Comparison of ENCODE assay signal across 9 cellular contexts in genomic region chr1:87044840-87045239, GRCh38.
DNase-seq lines count a peak whose midpoint lies in the region; ATAC-seq lines count a peak whose summit lies in the region.
"Had no signal": no experiment of that assay in that cellular context is flagged by ENCODE, and none has a peak within 500 bp of the region (broad histone marks: within the 10 kb centered on the region; RNA-seq: fewer than 3 reads in every experiment).

No MANE protein-coding gene starts in this region.

- H3K4me3 Mint-ChIP-seq in T-helper 17 cell: no peak overlapping the region

- H3K27me3 Mint-ChIP-seq in T-helper 17 cell: no peaks in the 10 kb centered on the region

- peak; percentile 69 for ATAC-seq in HG02798 (IDR thresholded peaks at IDR 0.05; ENCODE audit: poor library complexity, unreplicated experiment)
- ATAC-seq in T-helper 17 cell: peak; percentile 85

- DNase-seq in stimulated activated CD4-positive, alpha-beta T cell treated with anti-CD3 and anti-CD28 coated beads, Interleukin-1b, Interleukin-23, amount 100 ng/mL, for 48 hours: peak; percentile 9
- DNase-seq in stimulated activated CD4-positive, alpha-beta T cell treated with anti-CD3 and anti-CD28 coated beads, Interleukin-2, amount 100 ng/mL, for 48 hours: no peak
- DNase-seq in T-helper 17 cell: peak in 1 of 3 donors; percentile 9
- no peak for DNase-seq in HK-2 (ENCODE audit: unreplicated experiment)
- DNase-seq in glomerular visceral epithelial cell (ENCODE audit: extremely low spot score): no peak
- DNase-seq in globus pallidus (ENCODE audit: low spot score): no peak
- no peak for DNase-seq in SIG-M5 treated with dmso at 0.1 percent for 504 hours (lab: John Stamatoyannopoulos, UW; ENCODE audit: unreplicated experiment)
- DNase-seq: Peyer's patch had no signal

- H3K27ac Mint-ChIP-seq in T-helper 17 cell: peak overlapping the region; percentile 85

- no peaks in the 10 kb centered on the region for H3K9me3 ChIP-seq in T-helper 17 cell (ENCODE audit: control insufficient read depth, low read length, poor library complexity, severe bottlenecking)

- peaks cover 2% of the 10 kb centered on the region for H3K36me3 Mint-ChIP-seq in T-helper 17 cell (ENCODE audit: low read depth)

- H3K4me1 Mint-ChIP-seq in T-helper 17 cell: peaks cover 16% of the 10 kb centered on the region
